Comparison of ENCODE assay signal across 16 cellular contexts in the genomic region with DNA sequence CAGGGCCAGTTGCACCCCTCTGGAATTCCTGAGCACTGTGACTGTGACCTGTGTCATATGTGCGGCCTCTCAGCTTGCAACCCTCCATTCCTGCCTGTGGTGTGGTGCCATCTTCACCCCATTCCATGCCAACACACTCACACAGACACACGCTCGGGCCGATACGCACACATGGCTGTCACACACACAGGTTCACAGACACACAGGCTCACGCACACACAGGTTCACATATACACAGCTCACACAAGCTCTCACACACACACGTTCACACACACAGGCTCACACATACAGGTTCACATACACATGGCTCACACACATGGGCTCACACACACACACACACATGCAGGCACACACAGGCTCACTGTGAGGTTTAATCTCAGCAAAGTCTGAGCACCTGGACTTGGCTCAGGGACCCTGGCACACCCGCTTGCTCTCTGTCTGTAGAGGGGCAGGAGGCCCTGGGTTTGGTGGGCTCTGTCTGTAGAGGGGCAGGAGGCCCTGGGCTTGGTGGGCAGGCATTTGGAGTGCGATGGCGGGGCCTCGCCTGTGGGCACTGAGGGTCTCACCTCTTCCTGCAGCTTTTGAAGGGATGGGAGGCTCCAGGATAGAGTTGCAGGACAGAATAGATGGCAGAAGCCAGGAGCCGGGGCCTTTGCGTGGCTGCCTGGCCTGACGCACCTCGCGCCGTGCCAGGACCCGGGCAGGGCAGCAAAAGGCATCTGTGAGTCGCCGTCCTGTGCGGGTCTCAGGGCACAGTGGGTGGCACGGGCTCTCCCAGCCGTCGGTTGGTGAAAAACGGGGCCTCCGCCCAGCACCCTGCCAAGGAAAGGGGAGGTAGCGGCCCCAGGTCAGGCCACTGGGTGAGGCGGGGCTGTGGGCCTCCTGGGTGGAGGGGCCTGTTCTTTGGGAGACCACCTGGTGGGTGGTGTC. TPM values are rescaled to one million over a fixed set of nuclear protein-coding genes. Genes with fewer than 3 reads are reported as not detected.
DNase-seq lines count a peak whose midpoint lies in the region; ATAC-seq, FAIRE-seq and TF ChIP-seq lines count a peak whose summit lies in the region.
"Had no signal": no experiment of that assay in that cellular context is flagged by ENCODE, and none has a peak within 500 bp of the region (broad histone marks: within the 10 kb centered on the region; RNA-seq: fewer than 3 reads in every experiment).

No MANE protein-coding gene starts in this region.

- H3K4me1 Mint-ChIP-seq in GM23338 = peaks cover 28% of the 10 kb centered on the region
- peaks cover 37% of the 10 kb centered on the region for H3K4me1 Mint-ChIP-seq in progenitor cell of endocrine pancreas (ENCODE audit: low read depth)

- DNase-seq in GM23338 (ENCODE audit: low spot score) = no peak
- no peak for DNase-seq in K562 (ENCODE audit: extremely low read depth in 1 of 4, low spot score in 3 of 4)
- DNase-seq in kidney = peak; percentile 69
- DNase-seq in progenitor cell of endocrine pancreas (ENCODE audit: low spot score, unreplicated experiment) = no peak
- DNase-seq: activated T-cell treated with anti-CD3 and anti-CD28 coated beads, Interleukin-2, amount 50 U/mL, for 72 hours; DMS153; NCI-H1048; stimulated activated CD4-positive, alpha-beta T cell treated with anti-CD3 and anti-CD28 coated beads, Interleukin-2, amount 100 ng/mL, for 24 hours; stimulated activated CD8-positive, alpha-beta memory T cell treated with anti-CD3 and anti-CD28 coated beads, Interleukin-4, amount 100 ng/mL, for 48 hours had no signal

- intact Hi-C loops in K562 (cut with micrococcal nuclease) = no loop called here
- intact Hi-C loops in kidney (cut with DNase I) = no loop called here

- FAIRE-seq in K562 (lab: Jason Lieb, UNC) = no peak
- FAIRE-seq in kidney (lab: Jason Lieb, UNC) = no peak
- FAIRE-seq: colon, islet of Langerhans had no signal

- H3K9me2 ChIP-seq in GM23338 (ENCODE audit: insufficient read depth) = no peaks in the 10 kb centered on the region

- no peak overlapping the region for H3K9ac ChIP-seq in K562 (ENCODE audit: insufficient read depth in 1 of 2, low read depth in 2 of 2, low read length in 2 of 2)
- H3K9ac ChIP-seq in kidney (ENCODE audit: low read length in 2 of 2) = peak overlapping the region in 1 of 2 donors; percentile 79

- BruUV-seq in K562 (replicated peaks; lab: Mats Ljungman, UMichigan) = no TSS peak

- no peak overlapping the region for H3K4me3 Mint-ChIP-seq in GM23338
- no peak overlapping the region for H3K4me3 Mint-ChIP-seq in progenitor cell of endocrine pancreas (ENCODE audit: low read depth)
- H3K4me3 Mint-ChIP-seq: activated T-cell treated with anti-CD3 and anti-CD28 coated beads, Interleukin-2, amount 50 U/mL, for 72 hours had no signal

- H3K4me3 ChIP-seq in GM23338 (no peak overlapping the region), K562 (no peak overlapping the region), kidney (ENCODE audit: low read length in 2 of 2) (peak overlapping the region in 1 of 2 donors; percentile 12)
- H3K4me3 ChIP-seq: transverse colon had no signal

- peak overlapping the region; percentile 2; the same call in 1 of the 2 replicates for H3K27ac Mint-ChIP-seq in GM23338
- H3K27ac Mint-ChIP-seq in progenitor cell of endocrine pancreas = peak overlapping the region; percentile 56
- H3K27ac Mint-ChIP-seq: activated T-cell treated with anti-CD3 and anti-CD28 coated beads, Interleukin-2, amount 50 U/mL, for 72 hours had no signal

- 68% methylated on average over 19 of the region's 28 CpGs for WGBS in K562 (ENCODE audit: insufficient coverage, low coverage, missing lambda C conversion rate)

- H3K36me3 ChIP-seq in GM23338 (ENCODE audit: insufficient read depth) = no peaks in the 10 kb centered on the region
- no peaks in the 10 kb centered on the region for H3K36me3 ChIP-seq in K562 (ENCODE audit: control insufficient read depth, insufficient read depth, low read length)
- H3K36me3 ChIP-seq in kidney (ENCODE audit: control insufficient read depth in 1 of 2, insufficient read depth in 2 of 2, low read length in 2 of 2) = no peaks in the 10 kb centered on the region
- H3K36me3 ChIP-seq: transverse colon had no signal

- no peaks in the 10 kb centered on the region for H3F3A ChIP-seq in GM23338 (replicated peaks; ENCODE audit: low read depth)

- H3K4me2 ChIP-seq in GM23338 = no peak overlapping the region
- H3K4me2 ChIP-seq in K562 (ENCODE audit: insufficient read depth, low read length) = no peak overlapping the region

- H3K27me3 Mint-ChIP-seq in GM23338 (ENCODE audit: insufficient read depth, low read depth, poor library complexity) (peaks cover 3% of the 10 kb centered on the region), progenitor cell of endocrine pancreas (no peaks in the 10 kb centered on the region)

- H3K9me3 ChIP-seq in K562 (replicated peaks; ENCODE audit: control insufficient read depth, insufficient read depth, low read depth, low read length) = no peaks in the 10 kb centered on the region
- H3K9me3 ChIP-seq in kidney (ENCODE audit: control insufficient read depth in 1 of 2, low read length in 2 of 2) = no peaks in the 10 kb centered on the region
- H3K9me3 ChIP-seq: transverse colon had no signal

- in situ Hi-C loops in K562 (cut with MboI) = no loop called here

- no peak overlapping the region for H2AFZ ChIP-seq in GM23338
- no peak overlapping the region for H2AFZ ChIP-seq in K562 (ENCODE audit: low read depth, low read length)

- H3K27ac ChIP-seq in GM23338 (ENCODE audit: low read depth) (no peak overlapping the region), K562 (ENCODE audit: extremely low read depth, low read depth, low read length) (no peak overlapping the region), kidney (ENCODE audit: low read depth in 2 of 2, low read length in 2 of 2) (peak overlapping the region; percentile 97 to 99)
- H3K27ac ChIP-seq: transverse colon had no signal

- TF ChIP-seq CTCF in GM23338 (conservative IDR thresholded peaks at IDR 0.05; ENCODE audit: low read depth in 2 of 2) (no peak), K562 (IDR thresholded peaks at IDR 0.05 in 2 of 3, conservative IDR thresholded peaks at IDR 0.05 in 1 of 3; ENCODE audit: insufficient read depth in 2 of 3, low read depth in 1 of 3, low read length in 3 of 3) (no peak), kidney (IDR thresholded peaks at IDR 0.05; ENCODE audit: borderline replicate concordance, extremely low read depth, insufficient read depth) (no peak), progenitor cell of endocrine pancreas (IDR thresholded peaks at IDR 0.05; ENCODE audit: unreplicated experiment) (no peak)

- no peak for TF ChIP-seq RAD21 in K562 (CRISPR knock-in tag; conservative IDR thresholded peaks at IDR 0.05 in 1 of 2, IDR thresholded peaks at IDR 0.05 in 1 of 2)

- H3K9me1 ChIP-seq in K562 (ENCODE audit: control insufficient read depth, insufficient read depth, low read length) = peaks cover 3% of the 10 kb centered on the region

- no peak for TF ChIP-seq EP300 in K562 (IDR thresholded peaks at IDR 0.05; ENCODE audit: low read length)

- TF ChIP-seq POLR2A in K562 (conservative IDR thresholded peaks at IDR 0.05) = no peak

- CTCF ChIA-PET in K562 (lab: Yijun Ruan, JAX; ENCODE audit: low intra/inter-chr PET ratio) = no interaction called here

- ATAC-seq in GM23338 = no peak
- ATAC-seq in K562 = no peak
- ATAC-seq in GM18498 (IDR thresholded peaks at IDR 0.05; ENCODE audit: unreplicated experiment) = no peak
- no peak for ATAC-seq in HG02610 (IDR thresholded peaks at IDR 0.05; ENCODE audit: unreplicated experiment)
- ATAC-seq in GM21447 (IDR thresholded peaks at IDR 0.05; ENCODE audit: unreplicated experiment) = no peak
- no peak for ATAC-seq in HG02938 (IDR thresholded peaks at IDR 0.05; ENCODE audit: unreplicated experiment)
- ATAC-seq: activated T-cell treated with anti-CD3 and anti-CD28 coated beads, Interleukin-2, amount 50 U/mL, for 72 hours had no signal

- H3K27me3 ChIP-seq in GM23338 (ENCODE audit: insufficient read depth) (no peaks in the 10 kb centered on the region), K562 (ENCODE audit: control insufficient read depth in 2 of 2, insufficient read depth in 2 of 2, low read length in 2 of 2) (no peaks in the 10 kb centered on the region; a peak in 2 of 5 replicates)
- H3K27me3 ChIP-seq: transverse colon had no signal

- H3K9me3 Mint-ChIP-seq in GM23338 (no peaks in the 10 kb centered on the region), progenitor cell of endocrine pancreas (ENCODE audit: low read depth) (no peaks in the 10 kb centered on the region)
- H3K9me3 Mint-ChIP-seq: activated T-cell treated with anti-CD3 and anti-CD28 coated beads, Interleukin-2, amount 50 U/mL, for 72 hours had no signal

- H4K20me1 ChIP-seq in GM23338 (replicated peaks; ENCODE audit: insufficient read depth) = peaks cover 19% of the 10 kb centered on the region
- H4K20me1 ChIP-seq in K562 (replicated peaks; ENCODE audit: control insufficient read depth, insufficient read depth, low read length) = peaks cover 54% of the 10 kb centered on the region

- H3K36me3 Mint-ChIP-seq in GM23338 (ENCODE audit: low read depth) = peaks cover 4% of the 10 kb centered on the region; the same call in 2 of the 3 replicates
- no peaks in the 10 kb centered on the region for H3K36me3 Mint-ChIP-seq in progenitor cell of endocrine pancreas (ENCODE audit: insufficient read depth)

- H3K4me1 ChIP-seq in GM23338 (ENCODE audit: insufficient read depth) (peaks cover 14% of the 10 kb centered on the region), K562 (replicated peaks in 1 of 2; ENCODE audit: control insufficient read depth in 2 of 2, insufficient read depth in 2 of 2, low read length in 2 of 2) (peaks cover 0 to 85% of the 10 kb centered on the region in 2 experiments; a peak in 3 of 5 replicates), kidney (ENCODE audit: control insufficient read depth in 1 of 2, insufficient read depth in 1 of 2, low read depth in 1 of 2, low read length in 2 of 2) (peaks cover 55 to 80% of the 10 kb centered on the region in 2 donors)

- POLR2A ChIA-PET in K562 (lab: Yijun Ruan, JAX) = interaction anchor here (0.7 to 2.4 kb wide), 4 partner anchors 10 to 114 kb away, joined by 3 to 15 read pairs (median 4); no protein-coding TSS in a partner anchor

- H3K79me2 ChIP-seq in GM23338 (replicated peaks; ENCODE audit: insufficient read depth) = peaks cover 99% of the 10 kb centered on the region
- peaks cover under 1% of the 10 kb centered on the region; the same call in 1 of the 3 replicates for H3K79me2 ChIP-seq in K562 (ENCODE audit: control insufficient read depth, insufficient read depth, low read length)

RNA-seq across cellular contexts. Expression of a gene that starts 17.1 kb away (rescaled TPM):
- 287 and 430 TPM in 2 replicates for total RNA-seq in GM23338 (2014; rRNA removed; shearing (Covaris generic))
- polyA plus RNA-seq in GM23338 (2016; fragmentation: Nextera tagmentation; extraction: Ambion mirVana) (38.4 and 45.1 TPM in 2 replicates), K562 (2011; rRNA removed) (4.9 and 16.8 TPM in 2 replicates), K562 (2014; fragmentation: Illumina TruSeq; extraction: Trizol) (2.0 and 5.5 TPM in 2 replicates), K562 (2014; fragmentation: Nextera tagmentation; extraction: Ambion mirVana) (under 1 TPM; 0.14 to 0.25 TPM), K562 (2014; rRNA removed) (7.8 and 11.8 TPM in 2 replicates), kidney (ENCODE audit: insufficient read depth, low read depth, low replicate concordance) (150 TPM)
- 18.2 and 47.1 TPM in 2 replicates for total RNA-seq in K562 (2011; cell fraction: chromatin; rRNA removed; ENCODE audit: low replicate concordance)
- total RNA-seq in K562 (2011; cell fraction: nucleolus; rRNA removed) = 42.8 and 53.0 TPM in 2 replicates
- 26.1 and 28.1 TPM in 2 replicates for total RNA-seq in K562 (2011; cell fraction: nucleoplasm; rRNA removed)
- total RNA-seq in K562 (2014; rRNA removed) (12.0 and 16.1 TPM in 2 replicates), K562 (2014; rRNA removed; fragmentation: Illumina TruSeq; extraction: Trizol) (0.54 and 1.1 TPM in 2 replicates), K562 (2015; rRNA removed; fragmentation: Illumina TruSeq; extraction: Trizol) (1.6 and 2.3 TPM in 2 replicates), K562 (2021) (16.1 and 16.4 TPM in 2 replicates), kidney (316 TPM), progenitor cell of endocrine pancreas (271 TPM in 2 replicates)
- 23.2 and 39.2 TPM in 2 replicates for polyA plus RNA-seq in K562 (2011; cell fraction: cytosol; rRNA removed)
- 67.4 and 83.8 TPM in 2 replicates for polyA plus RNA-seq in K562 (2011; cell fraction: nucleus; rRNA removed)
- 6.2 and 11.5 TPM in 2 replicates for polyA plus RNA-seq in K562 (2012)
- polyA minus RNA-seq in K562 (2011; rRNA and poly(A)+ RNA removed) = 2.9 and 3.3 TPM in 2 replicates
- polyA minus RNA-seq in K562 (2011; cell fraction: cytosol; rRNA and poly(A)+ RNA removed) = 11.5 and 49.2 TPM in 2 replicates
- 11.6 and 22.0 TPM in 2 replicates for polyA minus RNA-seq in K562 (2011; cell fraction: nucleus; rRNA and poly(A)+ RNA removed)

Comparison
In these comparisons a context has a peak if more than half of its experiments do, and no peak if none do; other contexts are left out.
1. H3K27ac ChIP-seq: peak in kidney (2 of 2); none in GM23338 (single experiment) and K562 (single experiment).